17 cellular contexts compared by ENCODE assay signal in the genomic region with DNA sequence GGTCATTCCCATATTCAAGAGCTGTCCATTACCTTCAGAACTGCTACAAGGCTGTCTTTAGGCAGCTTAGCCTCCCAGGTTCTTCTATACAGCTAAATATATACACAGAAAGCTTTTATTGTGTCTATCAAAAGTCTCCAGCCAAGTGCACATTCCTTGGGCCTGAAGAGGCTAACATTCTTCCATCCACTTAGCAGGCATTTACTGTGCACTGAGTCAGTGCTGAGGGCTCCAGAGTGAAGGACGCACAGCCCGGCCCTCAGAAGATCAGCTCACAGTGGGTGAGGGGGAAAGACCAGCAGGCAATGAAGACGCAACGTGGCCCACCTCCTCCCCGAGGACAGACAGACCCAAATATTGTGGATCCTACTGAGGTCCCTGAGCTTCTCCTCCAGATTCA.
DNase-seq lines count a peak whose midpoint lies in the region; ATAC-seq, FAIRE-seq and TF ChIP-seq lines count a peak whose summit lies in the region.
"Had no signal": no experiment of that assay in that cellular context is flagged by ENCODE, and none has a peak within 500 bp of the region (broad histone marks: within the 10 kb centered on the region; RNA-seq: fewer than 3 reads in every experiment).

No MANE protein-coding gene starts in this region.

- H3K18ac ChIP-seq in IMR-90 (ENCODE audit: low read depth, low read length) (no peak overlapping the region), H1 (ENCODE audit: extremely low read depth, low read length) (no peak overlapping the region)

- H2AK5ac ChIP-seq in IMR-90 (ENCODE audit: low read depth, low read length) (no peak overlapping the region), H1 (ENCODE audit: low read depth, low read length) (no peak overlapping the region)

- H2BK20ac ChIP-seq in IMR-90 (ENCODE audit: low read depth, low read length) (no peak overlapping the region), H1 (ENCODE audit: low read length) (no peak overlapping the region)

- POLR2A ChIA-PET in IMR-90 (lab: Charles Lee; ENCODE audit: unreplicated experiment) (no interaction called here), H1 (lab: Charles Lee; ENCODE audit: partially characterized antibody) (no interaction called here)

- H3K4me3 Mint-ChIP-seq in osteocyte (ENCODE audit: unreplicated experiment): no peak overlapping the region
- H3K4me3 Mint-ChIP-seq: CD4-positive, CD25-positive, alpha-beta regulatory T cell had no signal

- H3K79me2 ChIP-seq in H1 (ENCODE audit: control insufficient read depth in 1 of 2, insufficient read depth in 2 of 2, low read length in 2 of 2): no peaks in the 10 kb centered on the region

- no peak overlapping the region for H2BK15ac ChIP-seq in IMR-90 (ENCODE audit: low read depth, low read length)
- no peak overlapping the region for H2BK15ac ChIP-seq in H1 (ENCODE audit: low read length)

- no peak overlapping the region for H2BK12ac ChIP-seq in H1 (ENCODE audit: low read depth, low read length)

- H3K4me2 ChIP-seq in IMR-90 (ENCODE audit: low read depth, low read length): no peak overlapping the region
- H3K4me2 ChIP-seq in H1 (ENCODE audit: insufficient read depth in 1 of 2, low read depth in 2 of 2, low read length in 2 of 2): no peak overlapping the region
- H3K4me2 ChIP-seq: BLaER1 treated with 17β-estradiol and CSF1 and Interleukin-3, amounts not matched to agents 10 nM and 100 nM had no signal

- peak in 1 of 2 donors; percentile 70 for DNase-seq in cardiac muscle cell (ENCODE audit: low read depth in 1 of 2, low spot score in 1 of 2)
- DNase-seq in right cardiac atrium: no peak
- peak; percentile 11 for DNase-seq in IMR-90
- DNase-seq in H1 (ENCODE audit: low read depth in 1 of 2, low spot score in 2 of 2): no peak
- DNase-seq in thyroid gland: peak; percentile 72 to 74
- no peak for DNase-seq in osteocyte (ENCODE audit: extremely low spot score, unreplicated experiment)
- no peak for DNase-seq in NCI-H69 (lab: John Stamatoyannopoulos, UW)
- DNase-seq in SHP77 treated with DMSO at 0.1 percent for 48 hours (lab: John Stamatoyannopoulos, UW): no peak
- DNase-seq: 8988T; CD4-positive, CD25-positive, alpha-beta regulatory T cell; DMS53; GF-D8 had no signal

- no peak overlapping the region for H4K5ac ChIP-seq in IMR-90 (ENCODE audit: low read depth, low read length)
- H4K5ac ChIP-seq in H1 (ENCODE audit: insufficient read length, low read depth, low read length): no peak overlapping the region

- no peaks in the 10 kb centered on the region for H3K79me1 ChIP-seq in IMR-90 (ENCODE audit: low read depth in 1 of 2, low read length in 2 of 2)
- no peaks in the 10 kb centered on the region for H3K79me1 ChIP-seq in H1 (ENCODE audit: low read depth, low read length)

- no TSS peak for BruUV-seq in IMR-90 (replicated peaks; lab: Mats Ljungman, UMichigan)

- H3K9ac ChIP-seq in IMR-90 (ENCODE audit: low read depth, low read length) (no peak overlapping the region), H1 (replicated peaks in 1 of 4; ENCODE audit: extremely low read depth in 1 of 4, low read depth in 3 of 4, low read length in 3 of 4) (no peak overlapping the region)
- H3K9ac ChIP-seq: BLaER1 treated with 17β-estradiol and CSF1 and Interleukin-3, amounts not matched to agents 10 nM and 100 nM had no signal

- H3K27me3 ChIP-seq in cardiac muscle cell (no peaks in the 10 kb centered on the region), right cardiac atrium (ENCODE audit: control insufficient read depth, insufficient read depth) (no peaks in the 10 kb centered on the region), IMR-90 (ENCODE audit: control insufficient read depth, insufficient read depth, low read length) (no peaks in the 10 kb centered on the region), H1 (replicated peaks in 1 of 4; ENCODE audit: control insufficient read depth in 3 of 4, extremely low read depth in 1 of 4, insufficient read depth in 3 of 4, low read length in 3 of 4) (no peaks in the 10 kb centered on the region), thyroid gland (no peaks in the 10 kb centered on the region)
- H3K27me3 ChIP-seq: BLaER1 treated with 17β-estradiol and CSF1 and Interleukin-3, amounts not matched to agents 10 nM and 100 nM had no signal

- TF ChIP-seq POLR2A in IMR-90 (IDR thresholded peaks at IDR 0.05; ENCODE audit: low read depth, low read length) (no peak), H1 (IDR thresholded peaks at IDR 0.05; ENCODE audit: control extremely low read depth in 1 of 2, low read depth in 2 of 2, low read length in 2 of 2) (no peak), thyroid gland (IDR thresholded peaks at IDR 0.05) (no peak)

- no peaks in the 10 kb centered on the region for H3K36me3 Mint-ChIP-seq in osteocyte (ENCODE audit: unreplicated experiment)
- H3K36me3 Mint-ChIP-seq: CD4-positive, CD25-positive, alpha-beta regulatory T cell had no signal

- FAIRE-seq in H1 (lab: Jason Lieb, UNC): no peak
- FAIRE-seq: GM18507, H54, HepG2 had no signal

- no peaks in the 10 kb centered on the region for H3K27me3 Mint-ChIP-seq in osteocyte (ENCODE audit: unreplicated experiment)

- no peak overlapping the region for H2BK120ac ChIP-seq in IMR-90 (ENCODE audit: low read depth, low read length)
- H2BK120ac ChIP-seq in H1 (replicated peaks; ENCODE audit: low read depth, low read length): no peak overlapping the region

- no peak overlapping the region for H4K8ac ChIP-seq in IMR-90 (ENCODE audit: low read depth in 2 of 2, low read length in 2 of 2)
- 0 out of 2 replicates have a peak overlapping the region, but pooled peaks have one; percentile 29 for H4K8ac ChIP-seq in H1 (ENCODE audit: extremely low read depth, insufficient read depth, low read length)

- 76% methylated on average over 5 of the region's 5 CpGs for WGBS in right cardiac atrium
- 43% methylated on average over 3 of the region's 5 CpGs; no CpG with 5 or more reads in 1 of the 2 experiments for WGBS in IMR-90 (ENCODE audit: extremely low coverage in 2 of 2, insufficient read length in 1 of 2), 2 experiments
- 95% methylated on average over 5 of the region's 5 CpGs; no CpG with 5 or more reads in 1 of the 2 experiments for WGBS in H1 (ENCODE audit: extremely low coverage in 1 of 2, insufficient coverage in 1 of 2, insufficient read length in 1 of 2, insufficient replicate concordance in 2 of 2, low coverage in 1 of 2, low lambda C conversion rate in 2 of 2, missing lambda C conversion rate in 1 of 2), 2 experiments
- WGBS in thyroid gland, 2 donors: 12 to 60% methylated on average over 5 of the region's 5 CpGs

- TF ChIP-seq RAD21 in IMR-90 (IDR thresholded peaks at IDR 0.05; ENCODE audit: low read length) (no peak), H1 (IDR thresholded peaks at IDR 0.05 in 1 of 2, conservative IDR thresholded peaks at IDR 0.05 in 1 of 2; ENCODE audit: low read depth in 2 of 2, low read length in 2 of 2) (no peak)

- dilution Hi-C loops in IMR-90 (cut with HindIII; ENCODE audit: low sequenced_read_pairs, unreplicated experiment): no loop called here

- H3K4me1 ChIP-seq in cardiac muscle cell (ENCODE audit: low read depth) (peaks cover 17% of the 10 kb centered on the region), right cardiac atrium (ENCODE audit: control insufficient read depth, insufficient read depth, low read length) (no peaks in the 10 kb centered on the region), IMR-90 (ENCODE audit: control insufficient read depth, insufficient read depth, low read length) (no peaks in the 10 kb centered on the region), H1 (replicated peaks in 1 of 4; ENCODE audit: control insufficient read depth in 3 of 4, insufficient read depth in 4 of 4, low read length in 3 of 4) (no peaks in the 10 kb centered on the region), thyroid gland (peaks cover 5 to 18% of the 10 kb centered on the region in 2 donors)
- H3K4me1 ChIP-seq: BLaER1 treated with 17β-estradiol and CSF1 and Interleukin-3, amounts not matched to agents 10 nM and 100 nM had no signal

- intact Hi-C loops in right cardiac atrium (cut with DNase I) (no loop called here), IMR-90 (cut with micrococcal nuclease) (no loop called here), thyroid gland (cut with DNase I) (loop anchor here (10.0 kb wide), 1 partner anchor 63 kb away; no protein-coding TSS in a partner anchor)

- H3K23ac ChIP-seq in IMR-90 (ENCODE audit: low read depth, low read length) (no peak overlapping the region), H1 (ENCODE audit: insufficient read length) (no peak overlapping the region)

- H4K20me1 ChIP-seq in IMR-90 (ENCODE audit: insufficient read depth, low read length) (no peaks in the 10 kb centered on the region), H1 (replicated peaks in 1 of 2; ENCODE audit: control insufficient read depth in 1 of 2, insufficient read depth in 2 of 2, low read length in 2 of 2) (no peaks in the 10 kb centered on the region)
- H4K20me1 ChIP-seq: BLaER1 treated with 17β-estradiol and CSF1 and Interleukin-3, amounts not matched to agents 10 nM and 100 nM had no signal

- no peaks in the 10 kb centered on the region for H3K9me1 ChIP-seq in IMR-90 (ENCODE audit: insufficient read depth, low read length)

- ATAC-seq in right cardiac atrium (no peak), IMR-90 (ENCODE audit: low read depth) (peak; percentile 60)
- ATAC-seq: HCT116, HepG2 had no signal

- no peak overlapping the region for H3K4ac ChIP-seq in IMR-90 (ENCODE audit: low read depth, low read length)
- H3K4ac ChIP-seq in H1 (replicated peaks; ENCODE audit: insufficient read length, low read depth, low read length): no peak overlapping the region

- no peak overlapping the region for H3K56ac ChIP-seq in IMR-90 (ENCODE audit: extremely low read depth, insufficient read depth, low read length)
- no peak overlapping the region for H3K56ac ChIP-seq in H1 (replicated peaks; ENCODE audit: insufficient read length, low read depth, low read length)

- no peaks in the 10 kb centered on the region for H3K4me1 Mint-ChIP-seq in osteocyte (ENCODE audit: unreplicated experiment)
- H3K4me1 Mint-ChIP-seq: CD4-positive, CD25-positive, alpha-beta regulatory T cell had no signal

- H3K27ac Mint-ChIP-seq in osteocyte (ENCODE audit: unreplicated experiment): no peak overlapping the region
- H3K27ac Mint-ChIP-seq: CD4-positive, CD25-positive, alpha-beta regulatory T cell had no signal

- no peak for TF ChIP-seq CTCF in cardiac muscle cell (IDR thresholded peaks at IDR 0.05; ENCODE audit: low read depth, low read length)
- TF ChIP-seq CTCF in IMR-90 (conservative IDR thresholded peaks at IDR 0.05; ENCODE audit: low read depth, low read length): no peak
- TF ChIP-seq CTCF in H1 (IDR thresholded peaks at IDR 0.05; ENCODE audit: control extremely low read depth in 1 of 3, insufficient read depth in 1 of 3, low read depth in 1 of 3, low read length in 3 of 3): no peak
- TF ChIP-seq CTCF in thyroid gland (IDR thresholded peaks at IDR 0.05): no peak
- no peak for TF ChIP-seq CTCF in osteocyte (IDR thresholded peaks at IDR 0.05)

- no peaks in the 10 kb centered on the region for H3K36me3 ChIP-seq in cardiac muscle cell
- no peaks in the 10 kb centered on the region for H3K36me3 ChIP-seq in IMR-90 (ENCODE audit: control insufficient read depth, insufficient read depth, low read length)
- H3K36me3 ChIP-seq in H1 (ENCODE audit: control insufficient read depth in 2 of 4, insufficient read depth in 4 of 4, low read length in 3 of 4): no peaks in the 10 kb centered on the region
- H3K36me3 ChIP-seq in thyroid gland: no peaks in the 10 kb centered on the region
- H3K36me3 ChIP-seq: BLaER1 treated with 17β-estradiol and CSF1 and Interleukin-3, amounts not matched to agents 10 nM and 100 nM had no signal

- no peak overlapping the region for H4K91ac ChIP-seq in IMR-90 (ENCODE audit: insufficient read depth, low read depth, low read length)
- no peak overlapping the region for H4K91ac ChIP-seq in H1 (replicated peaks; ENCODE audit: insufficient read length, low read length)

- H2BK5ac ChIP-seq in IMR-90 (ENCODE audit: low read depth, low read length, poor library complexity, severe bottlenecking) (no peak overlapping the region), H1 (ENCODE audit: low read depth, low read length) (no peak overlapping the region)

- no peak overlapping the region for H3K14ac ChIP-seq in IMR-90 (replicated peaks; ENCODE audit: low read depth, low read length)
- no peak overlapping the region for H3K14ac ChIP-seq in H1 (ENCODE audit: insufficient read length)

- H3K23me2 ChIP-seq in H1 (ENCODE audit: low read depth, low read length): no peaks in the 10 kb centered on the region

- H2AK9ac ChIP-seq in IMR-90 (replicated peaks; ENCODE audit: low read depth, low read length, poor library complexity): no peak overlapping the region

- H2AFZ ChIP-seq in IMR-90 (replicated peaks; ENCODE audit: low read length, poor library complexity) (peak overlapping the region; percentile 32), H1 (ENCODE audit: low read length) (no peak overlapping the region)

- H3K9me3 ChIP-seq in cardiac muscle cell (ENCODE audit: low read depth): no peaks in the 10 kb centered on the region
- H3K9me3 ChIP-seq in right cardiac atrium (ENCODE audit: control insufficient read depth, low read length): no peaks in the 10 kb centered on the region
- peaks cover 2% of the 10 kb centered on the region for H3K9me3 ChIP-seq in IMR-90 (ENCODE audit: control insufficient read depth, insufficient read depth, low read length)
- H3K9me3 ChIP-seq in H1 (ENCODE audit: insufficient read depth in 2 of 2, low read depth in 1 of 2, low read length in 1 of 2): no peaks in the 10 kb centered on the region
- H3K9me3 ChIP-seq in thyroid gland: no peaks in the 10 kb centered on the region
- H3K9me3 ChIP-seq: BLaER1 treated with 17β-estradiol and CSF1 and Interleukin-3, amounts not matched to agents 10 nM and 100 nM had no signal

- in situ Hi-C loops in IMR-90 (cut with MboI; ENCODE audit: low sequenced_read_pairs): no loop called here

- TF ChIP-seq EP300 in H1 (IDR thresholded peaks at IDR 0.05; ENCODE audit: borderline replicate concordance in 1 of 2, low read depth in 2 of 2, low read length in 2 of 2): no peak

- H3K4me3 ChIP-seq in cardiac muscle cell (no peak overlapping the region), right cardiac atrium (ENCODE audit: low read length) (no peak overlapping the region), IMR-90 (ENCODE audit: insufficient read depth, low read depth, low read length) (no peak overlapping the region), H1 (ENCODE audit: extremely low read depth in 1 of 4, insufficient read depth in 2 of 4, low read depth in 3 of 4, low read length in 4 of 4) (no peak overlapping the region), thyroid gland (replicated peaks in 1 of 3) (no peak overlapping the region)
- H3K4me3 ChIP-seq: BLaER1 treated with 17β-estradiol and CSF1 and Interleukin-3, amounts not matched to agents 10 nM and 100 nM had no signal

- H3K9me3 Mint-ChIP-seq in osteocyte (ENCODE audit: unreplicated experiment): peaks cover 13% of the 10 kb centered on the region

- H3K27ac ChIP-seq in cardiac muscle cell: peak overlapping the region; percentile 39
- no peak overlapping the region for H3K27ac ChIP-seq in right cardiac atrium (ENCODE audit: low read length)
- H3K27ac ChIP-seq in IMR-90 (ENCODE audit: insufficient read depth, low read length): no peak overlapping the region
- H3K27ac ChIP-seq in H1 (ENCODE audit: low read depth, low read length): no peak overlapping the region
- H3K27ac ChIP-seq in thyroid gland: peak overlapping the region in 2 of 3 donors; percentile 50 to 68
- H3K27ac ChIP-seq: BLaER1 treated with 17β-estradiol and CSF1 and Interleukin-3, amounts not matched to agents 10 nM and 100 nM had no signal

- CTCF ChIA-PET in IMR-90 (lab: Yijun Ruan, JAX) (no interaction called here), H1 (lab: Charles Lee; ENCODE audit: partially characterized antibody) (interaction anchor here (0.6 kb wide), 1 partner anchor 505 kb away, joined by 3 read pairs; no protein-coding TSS in a partner anchor)

Comparison
In these comparisons a context has a peak if more than half of its experiments do, and no peak if none do; other contexts are left out.
1. H3K27ac ChIP-seq: peak in cardiac muscle cell (single experiment) and thyroid gland (2 of 3); none in right cardiac atrium (single experiment), IMR-90 (single experiment) and H1 (single experiment).
2. DNase-seq: peak in IMR-90 (single experiment) and thyroid gland (2 of 2); none in right cardiac atrium (0 of 3), H1 (0 of 2), osteocyte (single experiment), NCI-H69 (single experiment) and SHP77 treated with DMSO at 0.1 percent for 48 hours (single experiment).